Comparison of ENCODE assay signal across 8 cellular contexts in genomic region chr13:38415233-38415632, GRCh38.
DNase-seq lines count a peak whose midpoint lies in the region; ATAC-seq, FAIRE-seq and TF ChIP-seq lines count a peak whose summit lies in the region.

No MANE protein-coding gene starts in this region.

- no peak for TF ChIP-seq POLR2A in upper lobe of left lung (IDR thresholded peaks at IDR 0.05)
- no peak for TF ChIP-seq POLR2A in sigmoid colon (IDR thresholded peaks at IDR 0.05)

- DNase-seq in left ventricle myocardium inferior: no peak
- DNase-seq in upper lobe of left lung: no peak
- no peak for DNase-seq in posterior vena cava (ENCODE audit: low spot score)
- DNase-seq in HTR-8/SVneo (ENCODE audit: insufficient read length, low spot score): no peak
- DNase-seq in sigmoid colon: no peak

- H3K4me3 ChIP-seq in left ventricle myocardium inferior (peak overlapping the region; percentile 43), upper lobe of left lung (no peak overlapping the region), sigmoid colon (no peak overlapping the region)

- H3K36me3 ChIP-seq in left ventricle myocardium inferior: no peaks in the 10 kb centered on the region
- no peaks in the 10 kb centered on the region for H3K36me3 ChIP-seq in upper lobe of left lung
- no peaks in the 10 kb centered on the region for H3K36me3 ChIP-seq in sigmoid colon

- WGBS in upper lobe of left lung, 2 donors: 25 to 34% methylated on average over 5 of the region's 5 CpGs
- 21 to 46% methylated on average over 5 of the region's 5 CpGs for WGBS in sigmoid colon, 2 donors

- H3K4me1 ChIP-seq in left ventricle myocardium inferior (peaks cover 15% of the 10 kb centered on the region), upper lobe of left lung (no peaks in the 10 kb centered on the region), sigmoid colon (no peaks in the 10 kb centered on the region)

- no peak for FAIRE-seq in HTR-8/SVneo (lab: Jason Lieb, UNC)

- ATAC-seq in GM18499 (IDR thresholded peaks at IDR 0.05; ENCODE audit: insufficient read depth, unreplicated experiment) (peak; percentile 98), GM21423 (IDR thresholded peaks at IDR 0.05; ENCODE audit: unreplicated experiment) (peak; percentile 99), HG03460 (IDR thresholded peaks at IDR 0.05; ENCODE audit: unreplicated experiment) (peak; percentile 97), upper lobe of left lung (ENCODE audit: low FRiP score in 2 of 2) (no peak)

- TF ChIP-seq EP300 in upper lobe of left lung (IDR thresholded peaks at IDR 0.05) (no peak), sigmoid colon (IDR thresholded peaks at IDR 0.05) (no peak)

- intact Hi-C loops in left ventricle myocardium inferior (cut with micrococcal nuclease): no loop called here
- intact Hi-C loops in posterior vena cava (cut with DNase I): no loop called here
- intact Hi-C loops in sigmoid colon (cut with DNase I): no loop called here

- H3K27me3 ChIP-seq in left ventricle myocardium inferior (ENCODE audit: low read depth) (no peaks in the 10 kb centered on the region), upper lobe of left lung (no peaks in the 10 kb centered on the region), sigmoid colon (no peaks in the 10 kb centered on the region)

- H3K27ac ChIP-seq in left ventricle myocardium inferior (replicated peaks) (peak overlapping the region; percentile 75), upper lobe of left lung (no peak overlapping the region), sigmoid colon (no peak overlapping the region)

- TF ChIP-seq CTCF in left ventricle myocardium inferior (IDR thresholded peaks at IDR 0.05; ENCODE audit: borderline replicate concordance) (no peak), upper lobe of left lung (IDR thresholded peaks at IDR 0.05) (no peak), sigmoid colon (IDR thresholded peaks at IDR 0.05) (no peak)

- H3K9me3 ChIP-seq in left ventricle myocardium inferior (replicated peaks) (peaks cover 17% of the 10 kb centered on the region), upper lobe of left lung (no peaks in the 10 kb centered on the region), sigmoid colon (no peaks in the 10 kb centered on the region)

Comparison
In these comparisons a context has a peak if more than half of its experiments do, and no peak if none do; other contexts are left out.
1. ATAC-seq: peak in GM18499 (single experiment), GM21423 (single experiment) and HG03460 (single experiment); none in upper lobe of left lung (0 of 2).